9 cellular contexts compared by ENCODE assay signal in genomic region chr1:27001570-27002360, GRCh38. TPM values are rescaled to one million over a fixed set of nuclear protein-coding genes. Genes with fewer than 3 reads are reported as not detected.
DNase-seq lines count a peak whose midpoint lies in the region; ATAC-seq and TF ChIP-seq lines count a peak whose summit lies in the region.
"Had no signal": no experiment of that assay in that cellular context is flagged by ENCODE, and none has a peak within 500 bp of the region (broad histone marks: within the 10 kb centered on the region; RNA-seq: fewer than 3 reads in every experiment).

No MANE protein-coding gene starts in this region.

- in situ Hi-C loops in SK-MEL-5 (cut with HindIII; ENCODE audit: low pct_unique_long_range_greater_than_20kb, low sequenced_read_pairs) = no loop called here

- H3K4me2 ChIP-seq in MM.1S (ENCODE audit: low read depth, low read length) = no peak overlapping the region

- H2AFZ ChIP-seq in MM.1S (ENCODE audit: low read length) = no peak overlapping the region

- H3K9me3 ChIP-seq in psoas muscle (no peaks in the 10 kb centered on the region), MM.1S (replicated peaks; ENCODE audit: insufficient read depth, low read length) (no peaks in the 10 kb centered on the region), WERI-Rb-1 (ENCODE audit: severe bottlenecking) (no peaks in the 10 kb centered on the region)

- WGBS in psoas muscle, 3 donors = 41 to 43% (median 42%) methylated on average over 13 of the region's 13 CpGs

- H3K9ac ChIP-seq in MM.1S (ENCODE audit: low read length) = no peak overlapping the region

- ATAC-seq in Right ventricle myocardium superior (ENCODE audit: poor library complexity) (peak; percentile 14), psoas muscle (no peak)

- no peaks in the 10 kb centered on the region for H3K79me2 ChIP-seq in MM.1S (ENCODE audit: low read length)

- no peaks in the 10 kb centered on the region for H3K36me3 ChIP-seq in psoas muscle (ENCODE audit: insufficient read depth in 1 of 2, low read depth in 1 of 2)
- no peaks in the 10 kb centered on the region for H3K36me3 ChIP-seq in MM.1S (replicated peaks; ENCODE audit: insufficient read depth, low read length)
- no peaks in the 10 kb centered on the region for H3K36me3 ChIP-seq in WERI-Rb-1

- no peaks in the 10 kb centered on the region for H4K20me1 ChIP-seq in MM.1S (ENCODE audit: insufficient read depth, low read length)

- intact Hi-C loops in Right ventricle myocardium superior (cut with DNase I) (no loop called here), psoas muscle (cut with DNase I) (no loop called here)

- H3K27ac ChIP-seq in psoas muscle (no peak overlapping the region), MM.1S (ENCODE audit: low read length) (no peak overlapping the region), WERI-Rb-1 (no peak overlapping the region)

- no peaks in the 10 kb centered on the region for H3F3A ChIP-seq in MM.1S (ENCODE audit: insufficient read depth, low read length)

- H3K9me2 ChIP-seq in MM.1S (replicated peaks; ENCODE audit: insufficient read depth, low read length) = no peaks in the 10 kb centered on the region

- no peak overlapping the region for H3K4me3 ChIP-seq in psoas muscle
- no peak overlapping the region for H3K4me3 ChIP-seq in MM.1S (ENCODE audit: low read length)
- H3K4me3 ChIP-seq in WERI-Rb-1 (ENCODE audit: low read depth, low read length) = no peak overlapping the region

- H3K4me1 ChIP-seq in psoas muscle (peaks cover 7% of the 10 kb centered on the region), MM.1S (ENCODE audit: low read length) (no peaks in the 10 kb centered on the region)

- DNase-seq in GF-D8 (lab: John Stamatoyannopoulos, UW) (peak; percentile 92), SK-MEL-5 (ENCODE audit: low read depth, low spot score) (peak; percentile 100), Right ventricle myocardium superior (peak; percentile 76), psoas muscle (peak; percentile 37 to 64), cerebellum (ENCODE audit: low spot score) (no peak), MM.1S (no peak), NCI-H2081 (lab: John Stamatoyannopoulos, UW) (no peak), WERI-Rb-1 (no peak)
- DNase-seq: NCI-H748 treated with DMSO at 0.1 percent for 48 hours had no signal

- H3K27me3 ChIP-seq in psoas muscle (ENCODE audit: insufficient read depth in 3 of 3, low read length in 2 of 3) (no peaks in the 10 kb centered on the region), MM.1S (replicated peaks; ENCODE audit: insufficient read depth, low read length) (peaks cover 21% of the 10 kb centered on the region), WERI-Rb-1 (ENCODE audit: insufficient read depth, low read depth, severe bottlenecking) (no peaks in the 10 kb centered on the region)

- TF ChIP-seq CTCF in psoas muscle (IDR thresholded peaks at IDR 0.05) = no peak
- TF ChIP-seq CTCF in MM.1S (IDR thresholded peaks at IDR 0.05; ENCODE audit: low read length) = no peak
- TF ChIP-seq CTCF in WERI-Rb-1 (IDR thresholded peaks at IDR 0.05; ENCODE audit: low read depth, low read length) = no peak

RNA-seq across cellular contexts. Expression of gene TRNP1, which starts 8.3 kb away (rescaled TPM):
- 29.1 and 29.5 TPM in 2 replicates for total RNA-seq in SK-MEL-5 (2014; rRNA removed; shearing (Covaris generic))
- polyA plus RNA-seq in SK-MEL-5 (2015; cell fraction: cytosol; rRNA removed) = 42.0 and 49.8 TPM in 2 replicates
- polyA plus RNA-seq in SK-MEL-5 (2015; cell fraction: nucleus; rRNA removed) = 9.9 and 12.9 TPM in 2 replicates
- total RNA-seq in Right ventricle myocardium superior (31.7 TPM), psoas muscle (1 to 10 TPM in 3 of 4 donors, under 1 TPM in 1; 0.84 to 3.8 (median 1.4) TPM), cerebellum (8.1 TPM)
- 1 to 10 TPM; 1.1 to 1.6 (median 1.6) TPM for polyA plus RNA-seq in psoas muscle

RNA-seq across cellular contexts. Expression of gene TENT5B, which starts 10.9 kb away (rescaled TPM):
- 0.05 TPM in 1 of 2 replicates, not detected in the other for total RNA-seq in SK-MEL-5 (2014; rRNA removed; shearing (Covaris generic))
- polyA plus RNA-seq in SK-MEL-5 (2015; cell fraction: cytosol; rRNA removed) = 0.05 and 0.11 TPM in 2 replicates
- polyA plus RNA-seq in SK-MEL-5 (2015; cell fraction: nucleus; rRNA removed) = 0.62 TPM in 1 of 2 replicates, not detected in the other
- 34.6 TPM for total RNA-seq in Right ventricle myocardium superior
- 1 to 10 TPM in 3 of 4 donors, under 1 TPM in 1; 0.20 to 2.3 (median 1.7) TPM for total RNA-seq in psoas muscle
- polyA plus RNA-seq in psoas muscle = 1 to 10 TPM in 1 of 3 donors, under 1 TPM in 2; 0.70 to 2.5 (median 0.74) TPM
- 0.18 TPM for total RNA-seq in cerebellum

RNA-seq across cellular contexts. Expression of gene KDF1, which starts 41.5 kb away (rescaled TPM):
- total RNA-seq in SK-MEL-5 (2014; rRNA removed; shearing (Covaris generic)) = not detected in 2 replicates
- not detected in 2 replicates for polyA plus RNA-seq in SK-MEL-5 (2015; cell fraction: cytosol; rRNA removed)
- not detected in 2 replicates for polyA plus RNA-seq in SK-MEL-5 (2015; cell fraction: nucleus; rRNA removed)
- 0.35 TPM for total RNA-seq in Right ventricle myocardium superior
- not detected for total RNA-seq in psoas muscle
- polyA plus RNA-seq in psoas muscle = under 1 TPM in 1 of 3 donors, not detected in 2; 0.01 TPM
- not detected for total RNA-seq in cerebellum

Comparison
In these comparisons a context has a peak if more than half of its experiments do, and no peak if none do; other contexts are left out.
1. DNase-seq: peak in GF-D8 (single experiment), SK-MEL-5 (single experiment), Right ventricle myocardium superior (single experiment) and psoas muscle (2 of 2); none in cerebellum (single experiment), MM.1S (single experiment), NCI-H2081 (0 of 2) and WERI-Rb-1 (single experiment).
2. RNA of gene TENT5B, which starts 10.9 kb away (total RNA-seq): 34.6 TPM in Right ventricle myocardium superior (single experiment); 0.20 to 2.3 TPM in psoas muscle, 0.18 TPM in cerebellum (single experiment) and 0.05 TPM in SK-MEL-5; every median in the first group is over 10 times any median in the second.